ENCODE assay signal across 1 cellular context in genomic region chr2:173720310-173720709, GRCh38.
TF ChIP-seq lines count a peak whose summit lies in the region.

No MANE protein-coding gene starts in this region.

TF ChIP-seq in HCT116, 20 proteins besides CTCF, POLR2A, EP300 and RAD21 (continued from another document):
- no peak for TF ChIP-seq MAX (IDR thresholded peaks at IDR 0.05)
- no peak for TF ChIP-seq SRF (IDR thresholded peaks at IDR 0.05; ENCODE audit: low read depth)
- TF ChIP-seq TCF7L2 (IDR thresholded peaks at IDR 0.05; ENCODE audit: borderline replicate concordance, extremely low read depth, insufficient read depth, insufficient read length), result no peak
- TF ChIP-seq ZBTB33 (IDR thresholded peaks at IDR 0.05; ENCODE audit: extremely low read depth, insufficient replicate concordance, low read length), result no peak
- TF ChIP-seq JUND (IDR thresholded peaks at IDR 0.05), result no peak
- no peak for TF ChIP-seq EZH2phosphoT487 (IDR thresholded peaks at IDR 0.05; ENCODE audit: borderline replicate concordance)
- TF ChIP-seq ATF3 (IDR thresholded peaks at IDR 0.05), result no peak
- no peak for TF ChIP-seq YY1 (IDR thresholded peaks at IDR 0.05; ENCODE audit: extremely low read depth, insufficient replicate concordance, low read depth, low read length)
TF ChIP-seq in HCT116: peak in this region for 0.
